Comparison of ENCODE assay signal across 14 cellular contexts in the genomic region with DNA sequence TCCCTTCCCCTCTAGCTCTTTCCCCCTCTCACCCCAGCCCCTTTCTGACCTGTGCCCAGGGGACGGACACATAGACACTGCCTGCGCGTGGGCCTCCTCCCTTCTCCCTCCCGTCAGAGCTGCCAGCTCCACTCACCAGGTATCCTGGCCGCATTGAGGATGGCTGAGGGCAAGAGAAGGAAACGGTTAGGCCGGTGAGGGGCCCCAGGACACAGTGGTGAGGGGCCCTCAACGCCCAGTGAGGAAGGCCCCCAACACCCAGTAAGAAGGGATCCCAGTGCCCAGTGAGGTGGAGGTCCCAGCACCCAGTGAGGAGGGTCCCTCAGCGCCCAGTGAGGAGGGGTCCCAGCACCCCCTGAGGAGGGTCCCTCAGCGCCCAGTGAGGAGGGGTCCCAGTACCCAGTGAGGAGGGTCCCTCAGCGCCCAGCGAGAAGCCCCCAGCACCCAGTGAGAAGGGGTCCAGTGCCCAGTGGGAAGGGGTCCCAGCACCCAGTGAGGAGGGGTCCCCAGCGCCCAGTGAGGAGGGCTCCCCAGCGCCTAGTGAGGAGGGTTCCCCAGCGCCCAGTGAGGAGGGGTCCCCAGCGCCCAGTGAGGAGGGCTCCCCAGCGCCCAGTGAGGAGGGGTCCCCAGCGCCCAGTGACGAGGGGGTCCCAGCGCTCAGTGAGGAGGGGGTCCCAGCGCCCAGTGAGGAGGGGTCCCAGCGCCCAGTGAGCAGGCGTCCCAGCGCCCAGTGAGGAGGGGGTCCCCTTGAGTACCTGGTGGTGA. TPM values are rescaled to one million over a fixed set of nuclear protein-coding genes. Genes with fewer than 3 reads are reported as not detected.
A peak's percentile ranks its signal among the peaks of the same experiment; 100 is the strongest.
DNase-seq lines count a peak whose midpoint lies in the region; ATAC-seq and TF ChIP-seq lines count a peak whose summit lies in the region.
"Had no signal": no experiment of that assay in that cellular context is flagged by ENCODE, and none has a peak within 500 bp of the region (broad histone marks: within the 10 kb centered on the region; RNA-seq: fewer than 3 reads in every experiment).

No MANE protein-coding gene starts in this region.

- TF ChIP-seq CTCF in HEK293 (tag by site-specific recombination; IDR thresholded peaks at IDR 0.05), result no peak

- no peaks in the 10 kb centered on the region; the same call in 1 of the 2 replicates for H4K20me1 ChIP-seq in BLaER1

- H3K4me1 ChIP-seq in BLaER1, result peaks cover 16% of the 10 kb centered on the region
- no peaks in the 10 kb centered on the region for H3K4me1 ChIP-seq in HEK293 (ENCODE audit: control insufficient read depth, insufficient read depth, low read length)
- peaks cover 0 to 16% of the 10 kb centered on the region in 2 donors for H3K4me1 ChIP-seq in esophagus (ENCODE audit: control insufficient read depth in 2 of 2, insufficient read depth in 2 of 2, low read length in 1 of 2)

- CTCF ChIA-PET in HEK293 (lab: Yijun Ruan, JAX), result interaction anchor here (0.6 to 0.7 kb wide), 2 partner anchors 23 to 1040 kb away, joined by 4 to 5 read pairs; no protein-coding TSS in a partner anchor

- peak; percentile 71 for DNase-seq in posterior vena cava (ENCODE audit: low spot score)
- no peak for DNase-seq in NCI-H2196 treated with DMSO at 0.1 percent for 48 hours (lab: John Stamatoyannopoulos, UW; ENCODE audit: unreplicated experiment)
- DNase-seq: NCI-H748 treated with DMSO at 0.1 percent for 48 hours, nucleus accumbens, WERI-Rb-1 had no signal

- no peak overlapping the region for H3K9ac ChIP-seq in BLaER1

- 80 to 87% methylated on average over 20 to 24 of the region's 24 CpGs for WGBS in esophagus, 2 donors

- POLR2A ChIA-PET in HEK293 (lab: Yijun Ruan, JAX), result interaction anchor here (0.6 to 0.9 kb wide), 2 partner anchors 17 to 78 kb away, joined by 3 to 4 read pairs; no protein-coding TSS in a partner anchor

- ATAC-seq in HG02610 (IDR thresholded peaks at IDR 0.05; ENCODE audit: unreplicated experiment) (no peak), GM21529 (IDR thresholded peaks at IDR 0.05; ENCODE audit: unreplicated experiment) (no peak), GM19035 (IDR thresholded peaks at IDR 0.05; ENCODE audit: unreplicated experiment) (no peak)
- ATAC-seq: gastroesophageal sphincter had no signal

- H3K9me3 ChIP-seq in BLaER1 (peaks cover 38% of the 10 kb centered on the region), HEK293 (ENCODE audit: control insufficient read depth, insufficient read depth, low read depth, low read length) (no peaks in the 10 kb centered on the region), esophagus (ENCODE audit: control insufficient read depth in 2 of 2, insufficient read depth in 1 of 2, low read depth in 1 of 2, low read length in 1 of 2) (peaks cover 5 to 6% of the 10 kb centered on the region in 2 donors)

- peak overlapping the region; percentile 49; the same call in 1 of the 2 replicates for H3K4me2 ChIP-seq in BLaER1

- intact Hi-C loops in posterior vena cava (cut with DNase I), result loop anchor here (10.0 kb wide), 2 partner anchors 132 to 152 kb away; a partner anchor contains a TSS

- H3K36me3 ChIP-seq in BLaER1 (no peaks in the 10 kb centered on the region), HEK293 (ENCODE audit: control insufficient read depth in 2 of 2, insufficient read depth in 1 of 2, low read length in 2 of 2) (no peaks in the 10 kb centered on the region), esophagus (ENCODE audit: control insufficient read depth in 2 of 2, insufficient read depth in 2 of 2, low read length in 1 of 2) (peaks cover 0 to 18% of the 10 kb centered on the region in 2 donors)
- H3K36me3 ChIP-seq: gastroesophageal sphincter, WERI-Rb-1 had no signal

- H3K4me3 ChIP-seq in BLaER1 (no peak overlapping the region; the same call in 1 of the 2 replicates), HEK293 (ENCODE audit: low read depth, low read length) (no peak overlapping the region), esophagus (ENCODE audit: low read depth in 1 of 2, low read length in 2 of 2) (peak overlapping the region; percentile 71 to 73)
- H3K4me3 ChIP-seq: gastroesophageal sphincter had no signal

- H3K27me3 ChIP-seq in BLaER1 (peaks cover 55% of the 10 kb centered on the region), esophagus (ENCODE audit: control insufficient read depth in 1 of 2, insufficient read depth in 2 of 2, low read length in 2 of 2) (no peaks in the 10 kb centered on the region)

- H3K27ac ChIP-seq in BLaER1, result no peak overlapping the region
- no peak overlapping the region for H3K27ac ChIP-seq in HEK293 (ENCODE audit: extremely low read depth, low read depth, low read length)
- H3K27ac ChIP-seq in esophagus (ENCODE audit: low read depth in 2 of 2, low read length in 1 of 2), result peak overlapping the region; percentile 94 to 95
- H3K27ac ChIP-seq: gastroesophageal sphincter, WERI-Rb-1 had no signal

TF ChIP-seq in HEK293, 187 proteins besides CTCF, POLR2A, EP300 and RAD21 (continues in another document):
- TF ChIP-seq RBAK (tag by site-specific recombination; IDR thresholded peaks at IDR 0.05) (no peak), ZNF366 (tag by site-specific recombination; conservative IDR thresholded peaks at IDR 0.05) (0 out of 2 replicates have a peak, but pooled peaks have one; percentile 6)
- TF ChIP-seq, protein P1, sequence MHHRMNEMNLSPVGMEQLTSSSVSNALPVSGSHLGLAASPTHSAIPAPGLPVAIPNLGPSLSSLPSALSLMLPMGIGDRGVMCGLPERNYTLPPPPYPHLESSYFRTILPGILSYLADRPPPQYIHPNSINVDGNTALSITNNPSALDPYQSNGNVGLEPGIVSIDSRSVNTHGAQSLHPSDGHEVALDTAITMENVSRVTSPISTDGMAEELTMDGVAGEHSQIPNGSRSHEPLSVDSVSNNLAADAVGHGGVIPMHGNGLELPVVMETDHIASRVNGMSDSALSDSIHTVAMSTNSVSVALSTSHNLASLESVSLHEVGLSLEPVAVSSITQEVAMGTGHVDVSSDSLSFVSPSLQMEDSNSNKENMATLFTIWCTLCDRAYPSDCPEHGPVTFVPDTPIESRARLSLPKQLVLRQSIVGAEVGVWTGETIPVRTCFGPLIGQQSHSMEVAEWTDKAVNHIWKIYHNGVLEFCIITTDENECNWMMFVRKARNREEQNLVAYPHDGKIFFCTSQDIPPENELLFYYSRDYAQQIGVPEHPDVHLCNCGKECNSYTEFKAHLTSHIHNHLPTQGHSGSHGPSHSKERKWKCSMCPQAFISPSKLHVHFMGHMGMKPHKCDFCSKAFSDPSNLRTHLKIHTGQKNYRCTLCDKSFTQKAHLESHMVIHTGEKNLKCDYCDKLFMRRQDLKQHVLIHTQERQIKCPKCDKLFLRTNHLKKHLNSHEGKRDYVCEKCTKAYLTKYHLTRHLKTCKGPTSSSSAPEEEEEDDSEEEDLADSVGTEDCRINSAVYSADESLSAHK (tag by site-specific recombination; IDR thresholded peaks at IDR 0.05), result no peak
- TF ChIP-seq, protein P2, sequence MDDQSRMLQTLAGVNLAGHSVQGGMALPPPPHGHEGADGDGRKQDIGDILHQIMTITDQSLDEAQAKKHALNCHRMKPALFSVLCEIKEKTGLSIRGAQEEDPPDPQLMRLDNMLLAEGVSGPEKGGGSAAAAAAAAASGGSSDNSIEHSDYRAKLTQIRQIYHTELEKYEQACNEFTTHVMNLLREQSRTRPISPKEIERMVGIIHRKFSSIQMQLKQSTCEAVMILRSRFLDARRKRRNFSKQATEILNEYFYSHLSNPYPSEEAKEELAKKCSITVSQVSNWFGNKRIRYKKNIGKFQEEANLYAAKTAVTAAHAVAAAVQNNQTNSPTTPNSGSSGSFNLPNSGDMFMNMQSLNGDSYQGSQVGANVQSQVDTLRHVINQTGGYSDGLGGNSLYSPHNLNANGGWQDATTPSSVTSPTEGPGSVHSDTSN (CRISPR knock-in tag; IDR thresholded peaks at IDR 0.05), result no peak
- TF ChIP-seq, protein P3, sequence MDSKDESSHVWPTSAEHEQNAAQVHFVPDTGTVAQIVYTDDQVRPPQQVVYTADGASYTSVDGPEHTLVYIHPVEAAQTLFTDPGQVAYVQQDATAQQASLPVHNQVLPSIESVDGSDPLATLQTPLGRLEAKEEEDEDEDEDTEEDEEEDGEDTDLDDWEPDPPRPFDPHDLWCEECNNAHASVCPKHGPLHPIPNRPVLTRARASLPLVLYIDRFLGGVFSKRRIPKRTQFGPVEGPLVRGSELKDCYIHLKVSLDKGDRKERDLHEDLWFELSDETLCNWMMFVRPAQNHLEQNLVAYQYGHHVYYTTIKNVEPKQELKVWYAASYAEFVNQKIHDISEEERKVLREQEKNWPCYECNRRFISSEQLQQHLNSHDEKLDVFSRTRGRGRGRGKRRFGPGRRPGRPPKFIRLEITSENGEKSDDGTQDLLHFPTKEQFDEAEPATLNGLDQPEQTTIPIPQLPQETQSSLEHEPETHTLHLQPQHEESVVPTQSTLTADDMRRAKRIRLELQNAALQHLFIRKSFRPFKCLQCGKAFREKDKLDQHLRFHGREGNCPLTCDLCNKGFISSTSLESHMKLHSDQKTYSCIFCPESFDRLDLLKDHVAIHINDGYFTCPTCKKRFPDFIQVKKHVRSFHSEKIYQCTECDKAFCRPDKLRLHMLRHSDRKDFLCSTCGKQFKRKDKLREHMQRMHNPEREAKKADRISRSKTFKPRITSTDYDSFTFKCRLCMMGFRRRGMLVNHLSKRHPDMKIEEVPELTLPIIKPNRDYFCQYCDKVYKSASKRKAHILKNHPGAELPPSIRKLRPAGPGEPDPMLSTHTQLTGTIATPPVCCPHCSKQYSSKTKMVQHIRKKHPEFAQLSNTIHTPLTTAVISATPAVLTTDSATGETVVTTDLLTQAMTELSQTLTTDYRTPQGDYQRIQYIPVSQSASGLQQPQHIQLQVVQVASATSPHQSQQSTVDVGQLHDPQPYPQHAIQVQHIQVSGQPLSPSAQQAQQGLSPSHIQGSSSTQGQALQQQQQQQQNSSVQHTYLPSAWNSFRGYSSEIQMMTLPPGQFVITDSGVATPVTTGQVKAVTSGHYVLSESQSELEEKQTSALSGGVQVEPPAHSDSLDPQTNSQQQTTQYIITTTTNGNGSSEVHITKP (tag by site-specific recombination; IDR thresholded peaks at IDR 0.05), result no peak
- TF ChIP-seq, protein P4, sequence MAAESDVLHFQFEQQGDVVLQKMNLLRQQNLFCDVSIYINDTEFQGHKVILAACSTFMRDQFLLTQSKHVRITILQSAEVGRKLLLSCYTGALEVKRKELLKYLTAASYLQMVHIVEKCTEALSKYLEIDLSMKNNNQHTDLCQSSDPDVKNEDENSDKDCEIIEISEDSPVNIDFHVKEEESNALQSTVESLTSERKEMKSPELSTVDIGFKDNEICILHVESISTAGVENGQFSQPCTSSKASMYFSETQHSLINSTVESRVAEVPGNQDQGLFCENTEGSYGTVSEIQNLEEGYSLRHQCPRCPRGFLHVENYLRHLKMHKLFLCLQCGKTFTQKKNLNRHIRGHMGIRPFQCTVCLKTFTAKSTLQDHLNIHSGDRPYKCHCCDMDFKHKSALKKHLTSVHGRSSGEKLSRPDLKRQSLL (tag by site-specific recombination; IDR thresholded peaks at IDR 0.05), result no peak

RNA-seq across cellular contexts. Expression of a gene that starts 1.1 kb away (rescaled TPM):
- polyA plus RNA-seq in esophagus, result 100 to 1,000 TPM; 109 to 281 TPM
- total RNA-seq in posterior vena cava, result not detected
- total RNA-seq: mesenteric fat pad, skeletal muscle tissue had no signal

RNA-seq across cellular contexts. Expression of a gene that starts 26.1 kb away (rescaled TPM):
- polyA plus RNA-seq in esophagus, result 10 to 100 TPM; 23.9 to 30.9 TPM
- 10 to 100 TPM; 16.0 to 17.6 TPM for total RNA-seq in posterior vena cava

RNA-seq across cellular contexts. Expression of a gene that starts 26.8 kb away (rescaled TPM):
- 1 to 10 TPM in 1 of 2 donors, under 1 TPM in 1; 0.77 to 1.1 TPM for polyA plus RNA-seq in esophagus
- total RNA-seq in posterior vena cava, result not detected
- total RNA-seq: mesenteric fat pad had no signal

RNA-seq across cellular contexts. Expression of a gene that starts 39.8 kb away (rescaled TPM):
- polyA plus RNA-seq in esophagus, result 1 to 10 TPM in 1 of 2 donors, under 1 TPM in 1; 0.86 to 1.8 TPM
- not detected for total RNA-seq in posterior vena cava
- total RNA-seq: gastroesophageal sphincter, mesenteric fat pad, skeletal muscle tissue had no signal

RNA-seq across cellular contexts. Expression of a gene that starts 54.9 kb away (rescaled TPM):
- 10 to 100 TPM; 12.9 to 20.2 TPM for polyA plus RNA-seq in esophagus
- total RNA-seq in posterior vena cava, result 10 to 100 TPM; 31.0 to 37.7 TPM

Comparison
In these comparisons a context has a peak if more than half of its experiments do, and no peak if none do; other contexts are left out.
1. H3K27ac ChIP-seq: peak in esophagus (2 of 2); none in BLaER1 (single experiment) and HEK293 (single experiment).
2. H3K4me3 ChIP-seq: peak in esophagus (2 of 2); none in BLaER1 (single experiment) and HEK293 (single experiment).